In genomic region chr12:32107376-32108267, GRCh38 we compare ENCODE assay signal across 8 cellular contexts. TPM values are rescaled to one million over a fixed set of nuclear protein-coding genes. Genes with fewer than 3 reads are reported as not detected.
A peak's percentile ranks its signal among the peaks of the same experiment; 100 is the strongest.
DNase-seq lines count a peak whose midpoint lies in the region; ATAC-seq and TF ChIP-seq lines count a peak whose summit lies in the region.

No MANE protein-coding gene starts in this region.

- H3K4me3 ChIP-seq in RWPE2 (ENCODE audit: severe bottlenecking) (peak overlapping the region; percentile 61), iPS DF 6.9 (ENCODE audit: low read length) (peak overlapping the region; percentile 82), sigmoid colon (peak overlapping the region; percentile 75 to 98 (median 80))

- H3K27me3 ChIP-seq in RWPE2 (ENCODE audit: insufficient read depth, poor library complexity, severe bottlenecking) (no peaks in the 10 kb centered on the region), iPS DF 6.9 (ENCODE audit: control insufficient read depth, insufficient read depth, low read length) (no peaks in the 10 kb centered on the region), sigmoid colon (no peaks in the 10 kb centered on the region)

- peaks cover 20% of the 10 kb centered on the region for H3K4me1 ChIP-seq in RWPE2 (ENCODE audit: insufficient read depth, poor library complexity, severe bottlenecking)
- H3K4me1 ChIP-seq in iPS DF 6.9 (ENCODE audit: control insufficient read depth, insufficient read depth, low read length): no peaks in the 10 kb centered on the region
- H3K4me1 ChIP-seq in sigmoid colon: peaks cover 0 to 31% (median 23%) of the 10 kb centered on the region in 4 donors

- no peak for TF ChIP-seq CTCF in GM10266 (IDR thresholded peaks at IDR 0.05; ENCODE audit: control insufficient read depth, insufficient read depth, low read depth, missing control alignments)
- no peak for TF ChIP-seq CTCF in RWPE2 (IDR thresholded peaks at IDR 0.05; ENCODE audit: poor library complexity, severe bottlenecking)
- no peak for TF ChIP-seq CTCF in sigmoid colon (IDR thresholded peaks at IDR 0.05)

- peak; percentile 13 for ATAC-seq in HG02885 (IDR thresholded peaks at IDR 0.05; ENCODE audit: poor library complexity, unreplicated experiment)
- peak; percentile 35 for ATAC-seq in RWPE2 (ENCODE audit: low read depth)
- ATAC-seq in HG03571 (IDR thresholded peaks at IDR 0.05; ENCODE audit: unreplicated experiment): no peak
- no peak for ATAC-seq in GM21786 (IDR thresholded peaks at IDR 0.05; ENCODE audit: unreplicated experiment)

- DNase-seq in GM10266 (ENCODE audit: extremely low spot score) (peak; percentile 30), RWPE2 (ENCODE audit: low spot score) (no peak), amniotic epithelial cell (ENCODE audit: low read depth) (peak; percentile 78), iPS DF 6.9 (ENCODE audit: low read depth, low spot score) (no peak), sigmoid colon (no peak)

- H3K36me3 ChIP-seq in RWPE2 (ENCODE audit: low read depth) (peaks cover 27% of the 10 kb centered on the region), iPS DF 6.9 (ENCODE audit: control insufficient read depth, insufficient read depth, low read length) (no peaks in the 10 kb centered on the region), sigmoid colon (no peaks in the 10 kb centered on the region)

- no peak for TF ChIP-seq EP300 in sigmoid colon (IDR thresholded peaks at IDR 0.05)

- H3K27ac ChIP-seq in RWPE2 (ENCODE audit: poor library complexity, severe bottlenecking) (peak overlapping the region; percentile 75), iPS DF 6.9 (ENCODE audit: low read length) (no peak overlapping the region), sigmoid colon (peak overlapping the region; percentile 92 to 98 (median 96))

- WGBS in iPS DF 6.9 (ENCODE audit: insufficient coverage, insufficient read length): no CpG with 5 or more reads among the region's 14 CpGs
- WGBS in sigmoid colon, 2 donors: 16 to 31% methylated on average over 14 of the region's 14 CpGs

- intact Hi-C loops in sigmoid colon (cut with DNase I): loop anchor here (5.0 kb wide), 5 partner anchors 45 to 785 kb away; no protein-coding TSS in a partner anchor

- H3K9me3 ChIP-seq in RWPE2 (ENCODE audit: severe bottlenecking) (no peaks in the 10 kb centered on the region), iPS DF 6.9 (ENCODE audit: control insufficient read depth, insufficient read depth, low read length) (no peaks in the 10 kb centered on the region), sigmoid colon (no peaks in the 10 kb centered on the region)

- no peak for TF ChIP-seq POLR2A in sigmoid colon (IDR thresholded peaks at IDR 0.05)

RNA-seq across cellular contexts. Expression of gene BICD1, which starts 1.0 kb away (rescaled TPM):
- 10 to 100 TPM in 3 of 4 donors, 1 to 10 TPM in 1; 9.4 to 16.0 (median 12.0) TPM for total RNA-seq in sigmoid colon
- 1 to 10 TPM in 1 of 3 donors, under 1 TPM in 2; 0.60 to 5.8 (median 0.69) TPM for polyA plus RNA-seq in sigmoid colon

Comparison
In these comparisons a context has a peak if more than half of its experiments do, and no peak if none do; other contexts are left out.
1. DNase-seq: peak in GM10266 (single experiment) and amniotic epithelial cell (single experiment); none in RWPE2 (single experiment), iPS DF 6.9 (single experiment) and sigmoid colon (single experiment).
2. ATAC-seq: peak in HG02885 (single experiment) and RWPE2 (single experiment); none in HG03571 (single experiment) and GM21786 (single experiment).
3. Peak in every context shown above with its lines, with median percentiles within 50 percentile points of each other: H3K4me3 ChIP-seq.